ENCODE assay signal across 27 cellular contexts in the genomic region with DNA sequence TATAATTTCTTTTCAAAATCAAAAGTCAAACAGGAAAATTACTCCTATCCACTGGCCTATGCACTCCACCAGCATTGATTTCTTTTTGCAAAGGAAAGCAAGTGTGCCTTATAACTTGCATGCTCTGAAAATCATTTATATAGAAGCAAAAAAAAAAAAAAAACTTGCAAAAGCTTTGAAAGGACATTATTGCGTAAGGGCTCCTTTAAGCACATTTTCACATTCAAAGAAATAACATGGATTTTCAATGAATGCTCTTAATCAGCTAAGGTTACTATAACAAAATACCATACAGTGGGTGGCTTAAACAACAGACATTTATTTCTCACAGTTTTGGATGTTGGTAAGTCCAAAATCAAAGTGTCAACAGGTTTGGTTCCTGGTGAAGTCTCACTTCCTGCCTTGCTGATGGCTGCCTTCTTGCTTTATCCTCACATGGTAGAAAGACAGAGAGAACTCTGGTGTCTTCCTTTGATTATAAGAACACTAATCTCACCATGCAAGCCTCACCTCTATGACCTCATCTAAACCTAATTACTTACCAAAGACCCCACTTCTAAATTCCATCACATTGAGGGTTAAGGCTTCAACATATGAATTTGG.
"Had no signal": no experiment of that assay in that cellular context is flagged by ENCODE, and none has a peak within 500 bp of the region (broad histone marks: within the 10 kb centered on the region; RNA-seq: fewer than 3 reads in every experiment).

No MANE protein-coding gene starts in this region.

- H3K27me3 ChIP-seq: left lung, pancreas, sigmoid colon, spleen, suprapubic skin, tibial artery, upper lobe of right lung, uterus had no signal

- H3K4me1 ChIP-seq: left lung, lower lobe of right lung, pancreas, prostate gland, sigmoid colon, spleen, suprapubic skin, tibial artery, upper lobe of right lung, uterus had no signal

- H3K4me1 Mint-ChIP-seq: naive thymus-derived CD8-positive, alpha-beta T cell; nephron; neural crest cell; stimulated activated effector memory CD8-positive, alpha-beta T cell treated with anti-CD3 and anti-CD28 coated beads, Interleukin-12 subunit alpha, Interleukin-12 subunit beta, amount 100 ng/mL, for 72 hours had no signal

- ATAC-seq: left lung; lower lobe of right lung; naive thymus-derived CD8-positive, alpha-beta T cell; pancreas; right cardiac atrium; stimulated activated effector memory CD8-positive, alpha-beta T cell treated with anti-CD3 and anti-CD28 coated beads, Interleukin-12 subunit alpha, Interleukin-12 subunit beta, amount 100 ng/mL, for 72 hours; upper lobe of right lung had no signal

- H3K27ac ChIP-seq: left lung, lower lobe of right lung, pancreas, prostate gland, sigmoid colon, spleen, suprapubic skin, thoracic aorta, tibial artery, upper lobe of right lung, uterus had no signal

- FAIRE-seq: small intestine had no signal

- H3K4me3 Mint-ChIP-seq: naive thymus-derived CD8-positive, alpha-beta T cell; nephron; neural crest cell; stimulated activated effector memory CD8-positive, alpha-beta T cell treated with anti-CD3 and anti-CD28 coated beads, Interleukin-12 subunit alpha, Interleukin-12 subunit beta, amount 100 ng/mL, for 72 hours; stimulated activated naive CD8-positive, alpha-beta T cell treated with anti-CD3 and anti-CD28 coated beads, Interleukin-15, Interleukin-2, amounts not matched to agents 100 ng/mL and 50 ng/mL, for 24 hours had no signal

- H3K9me3 ChIP-seq: lower lobe of right lung, pancreas, prostate gland, thoracic aorta, tibial artery, upper lobe of right lung, uterus had no signal

- H3K27ac Mint-ChIP-seq: naive thymus-derived CD8-positive, alpha-beta T cell; nephron; stimulated activated effector memory CD8-positive, alpha-beta T cell treated with anti-CD3 and anti-CD28 coated beads, Interleukin-12 subunit alpha, Interleukin-12 subunit beta, amount 100 ng/mL, for 72 hours; stimulated activated naive CD8-positive, alpha-beta T cell treated with anti-CD3 and anti-CD28 coated beads, Interleukin-15, Interleukin-2, amounts not matched to agents 100 ng/mL and 50 ng/mL, for 24 hours had no signal

- H3K36me3 ChIP-seq: left lung, lower lobe of right lung, pancreas, prostate gland, sigmoid colon, spleen, suprapubic skin, thoracic aorta, tibial artery, upper lobe of right lung, uterus had no signal

- H3K36me3 Mint-ChIP-seq: naive thymus-derived CD8-positive, alpha-beta T cell; stimulated activated effector memory CD8-positive, alpha-beta T cell treated with anti-CD3 and anti-CD28 coated beads, Interleukin-12 subunit alpha, Interleukin-12 subunit beta, amount 100 ng/mL, for 72 hours had no signal

- H3K4me3 ChIP-seq: left lung, lower lobe of right lung, pancreas, prostate gland, sigmoid colon, spleen, suprapubic skin, thoracic aorta, tibial artery, upper lobe of right lung, uterus had no signal

- DNase-seq: islet precursor cell; left lung; lower lobe of right lung; mammary epithelial cell; mesenchymal stem cell; naive thymus-derived CD8-positive, alpha-beta T cell; nucleus accumbens; pancreas; posterior cingulate gyrus; retina; right cardiac atrium; sigmoid colon; small intestine; spleen; stimulated activated CD4-positive, alpha-beta T cell treated with anti-CD3 and anti-CD28 coated beads, Interleukin-4, amount 100 ng/mL, for 24 hours; stimulated activated naive CD4-positive, alpha-beta T cell; tibial artery; trophoblast cell; upper lobe of right lung; uterus had no signal

- H3K27me3 Mint-ChIP-seq: naive thymus-derived CD8-positive, alpha-beta T cell; stimulated activated naive CD8-positive, alpha-beta T cell treated with anti-CD3 and anti-CD28 coated beads, Interleukin-15, Interleukin-2, amounts not matched to agents 100 ng/mL and 50 ng/mL, for 24 hours had no signal
